Comparison of ENCODE assay signal across 24 cellular contexts in genomic region chr4:112431158-112431557, GRCh38.
"Had no signal": no experiment of that assay in that cellular context is flagged by ENCODE, and none has a peak within 500 bp of the region (broad histone marks: within the 10 kb centered on the region; RNA-seq: fewer than 3 reads in every experiment).

No MANE protein-coding gene starts in this region.

- H3K4me3 ChIP-seq: colonic mucosa, gastrocnemius medialis, heart right ventricle, lung, psoas muscle, right lobe of liver, testis, tibial nerve, upper lobe of right lung, vagina had no signal

- DNase-seq: colonic mucosa; dermis blood vessel endothelial cell; erythroblast; gastrocnemius medialis; heart right ventricle; hypothalamus; islet precursor cell; mesenchymal stem cell; midbrain; psoas muscle; retina; right lobe of liver; stimulated activated CD4-positive, alpha-beta T cell treated with anti-CD3 and anti-CD28 coated beads, Interleukin-4, amount 100 ng/mL, for 1 hour; stimulated activated CD8-positive, alpha-beta memory T cell treated with anti-CD3 and anti-CD28 coated beads, Interleukin-4, amount 100 ng/mL, for 48 hours; testis; upper lobe of right lung had no signal

- H3K27ac ChIP-seq: colonic mucosa, gastrocnemius medialis, heart right ventricle, parathyroid adenoma, psoas muscle, right lobe of liver, testis, tibial nerve, upper lobe of right lung, vagina had no signal

- ATAC-seq: gastrocnemius medialis; left lobe of liver; psoas muscle; right lobe of liver; stimulated activated memory B cell treated with anti-CD40 and anti-IgM and Interleukin-4, amounts not matched to agents 10 μg/mL and 1 μg/mL and 100 μg/mL, for 72 hours; upper lobe of right lung had no signal

- H3K4me1 Mint-ChIP-seq: stimulated activated memory B cell treated with anti-CD40 and anti-IgM and Interleukin-4, amounts not matched to agents 10 μg/mL and 1 μg/mL and 100 μg/mL, for 72 hours had no signal

- H3K4me1 ChIP-seq: colonic mucosa, gastrocnemius medialis, heart right ventricle, parathyroid adenoma, psoas muscle, right lobe of liver, testis, tibial nerve, upper lobe of right lung, vagina had no signal

- H3K27me3 ChIP-seq: colonic mucosa, gastrocnemius medialis, heart right ventricle, right lobe of liver, testis, tibial nerve, upper lobe of right lung, vagina had no signal

- H3K9me3 ChIP-seq: colonic mucosa, gastrocnemius medialis, heart right ventricle, psoas muscle, right lobe of liver, testis, tibial nerve, upper lobe of right lung, vagina had no signal

- H3K36me3 Mint-ChIP-seq: natural killer cell treated with Interleukin-12 subunit alpha and Interleukin-12 subunit beta and Interleukin-15 and Interleukin-18, amount 100 ng/mL, for 72 hours had no signal

- H3K27me3 Mint-ChIP-seq: stimulated activated memory B cell treated with anti-CD40 and anti-IgM and Interleukin-4, amounts not matched to agents 10 μg/mL and 1 μg/mL and 100 μg/mL, for 72 hours; stimulated activated naive CD8-positive, alpha-beta T cell treated with anti-CD3 and anti-CD28 coated beads, Interleukin-15, Interleukin-2, amounts not matched to agents 100 ng/mL and 50 ng/mL, for 24 hours had no signal

- H3K36me3 ChIP-seq: colonic mucosa, gastrocnemius medialis had no signal

- H3K27ac Mint-ChIP-seq: natural killer cell treated with Interleukin-12 subunit alpha and Interleukin-12 subunit beta and Interleukin-15 and Interleukin-18, amount 100 ng/mL, for 72 hours; stimulated activated memory B cell treated with anti-CD40 and anti-IgM and Interleukin-4, amounts not matched to agents 10 μg/mL and 1 μg/mL and 100 μg/mL, for 72 hours; stimulated activated naive CD8-positive, alpha-beta T cell treated with anti-CD3 and anti-CD28 coated beads, Interleukin-15, Interleukin-2, amounts not matched to agents 100 ng/mL and 50 ng/mL, for 24 hours had no signal

- H3K9me3 Mint-ChIP-seq: natural killer cell treated with Interleukin-12 subunit alpha and Interleukin-12 subunit beta and Interleukin-15 and Interleukin-18, amount 100 ng/mL, for 72 hours; stimulated activated memory B cell treated with anti-CD40 and anti-IgM and Interleukin-4, amounts not matched to agents 10 μg/mL and 1 μg/mL and 100 μg/mL, for 72 hours; stimulated activated naive CD8-positive, alpha-beta T cell treated with anti-CD3 and anti-CD28 coated beads, Interleukin-15, Interleukin-2, amounts not matched to agents 100 ng/mL and 50 ng/mL, for 24 hours had no signal

- H3K4me3 Mint-ChIP-seq: natural killer cell treated with Interleukin-12 subunit alpha and Interleukin-12 subunit beta and Interleukin-15 and Interleukin-18, amount 100 ng/mL, for 72 hours; stimulated activated memory B cell treated with anti-CD40 and anti-IgM and Interleukin-4, amounts not matched to agents 10 μg/mL and 1 μg/mL and 100 μg/mL, for 72 hours; stimulated activated naive CD8-positive, alpha-beta T cell treated with anti-CD3 and anti-CD28 coated beads, Interleukin-15, Interleukin-2, amounts not matched to agents 100 ng/mL and 50 ng/mL, for 24 hours had no signal
